18 cellular contexts compared by ENCODE assay signal in the genomic region with DNA sequence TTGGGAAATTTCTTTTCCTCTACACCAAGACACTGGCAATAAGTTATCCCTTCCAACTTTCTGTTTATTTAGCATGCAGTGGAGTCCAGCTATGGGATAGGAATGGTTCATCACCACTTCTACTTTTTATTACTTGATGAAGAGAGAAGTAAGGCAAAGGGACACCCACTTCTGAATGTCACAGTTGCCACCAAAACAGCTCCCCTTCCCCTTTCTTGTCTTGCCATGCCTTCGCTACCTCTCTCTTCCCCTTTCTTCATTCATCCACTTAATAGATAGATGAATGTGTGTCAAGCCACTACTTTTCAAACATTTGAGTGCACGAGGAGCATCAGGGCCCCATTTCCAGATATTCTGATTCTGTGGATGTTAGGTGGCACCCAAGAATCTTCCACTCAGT. TPM values are rescaled to one million over a fixed set of nuclear protein-coding genes. Genes with fewer than 3 reads are reported as not detected.
DNase-seq lines count a peak whose midpoint lies in the region; ATAC-seq, FAIRE-seq and TF ChIP-seq lines count a peak whose summit lies in the region.
"Had no signal": no experiment of that assay in that cellular context is flagged by ENCODE, and none has a peak within 500 bp of the region (broad histone marks: within the 10 kb centered on the region; RNA-seq: fewer than 3 reads in every experiment).

No MANE protein-coding gene starts in this region.

- H3K4me1 Mint-ChIP-seq in activated T-cell treated with anti-CD3 and anti-CD28 coated beads, Interleukin-2, amount 50 U/mL, for 72 hours (ENCODE audit: low read depth), result peaks cover 53% of the 10 kb centered on the region

- TF ChIP-seq EP300 in GM12878 (IDR thresholded peaks at IDR 0.05; ENCODE audit: borderline replicate concordance in 1 of 2, control insufficient read depth in 1 of 2, low read depth in 2 of 2, low read length in 2 of 2), result no peak

- POLR2A ChIA-PET in GM12878 (lab: Charles Lee), result no interaction called here

- H3K27me3 Mint-ChIP-seq in activated T-cell treated with anti-CD3 and anti-CD28 coated beads, Interleukin-2, amount 50 U/mL, for 72 hours (ENCODE audit: low read depth), result no peaks in the 10 kb centered on the region
- H3K27me3 Mint-ChIP-seq: CD8-positive, alpha-beta memory T cell had no signal

- H3K27me3 ChIP-seq in GM12878 (replicated peaks in 1 of 2; ENCODE audit: control insufficient read depth in 2 of 2, insufficient read depth in 2 of 2, low read length in 1 of 2) (no peaks in the 10 kb centered on the region), testis (no peaks in the 10 kb centered on the region)
- H3K27me3 ChIP-seq: Peyer's patch had no signal

- in situ Hi-C loops in GM12878 (cut with MboI), result no loop called here

- H3K4me3 Mint-ChIP-seq in activated T-cell treated with anti-CD3 and anti-CD28 coated beads, Interleukin-2, amount 50 U/mL, for 72 hours, result no peak overlapping the region
- H3K4me3 Mint-ChIP-seq: CD8-positive, alpha-beta memory T cell had no signal

- no peak overlapping the region for H3K4me3 ChIP-seq in GM12878
- no peak overlapping the region for H3K4me3 ChIP-seq in testis
- H3K4me3 ChIP-seq: Peyer's patch had no signal

- H3K9me3 ChIP-seq in GM12878 (replicated peaks; ENCODE audit: control insufficient read depth, insufficient read depth, low read length) (no peaks in the 10 kb centered on the region), testis (no peaks in the 10 kb centered on the region)
- H3K9me3 ChIP-seq: Peyer's patch had no signal

- BruUV-seq in GM12878 (replicated peaks; lab: Mats Ljungman, UMichigan), result no TSS peak

- TF ChIP-seq POLR2A in GM12878 (IDR thresholded peaks at IDR 0.05; ENCODE audit: low read depth, low read length) (no peak), testis (IDR thresholded peaks at IDR 0.05) (no peak)

- H4K20me1 ChIP-seq in GM12878 (ENCODE audit: control insufficient read depth, insufficient read depth), result no peaks in the 10 kb centered on the region

- no peak for ATAC-seq in activated T-cell treated with anti-CD3 and anti-CD28 coated beads, Interleukin-2, amount 50 U/mL, for 72 hours (replicated peaks in 1 of 2)
- ATAC-seq in GM12878 (no peak), HG02884 (IDR thresholded peaks at IDR 0.05; ENCODE audit: unreplicated experiment) (no peak), GM19452 (IDR thresholded peaks at IDR 0.05; ENCODE audit: unreplicated experiment) (no peak)
- ATAC-seq: SK-N-SH treated with all-trans-retinoic acid at 6 μM for 48 hours had no signal

- H3K27ac Mint-ChIP-seq in activated T-cell treated with anti-CD3 and anti-CD28 coated beads, Interleukin-2, amount 50 U/mL, for 72 hours, result peak overlapping the region; percentile 64

- no peak overlapping the region for H3K9ac ChIP-seq in GM12878 (ENCODE audit: control insufficient read depth, insufficient read depth, low read length)

- TF ChIP-seq RAD21 in GM12878 (IDR thresholded peaks at IDR 0.05; ENCODE audit: insufficient read depth, low read depth, low read length), result no peak

- H3K36me3 ChIP-seq in GM12878 (ENCODE audit: control insufficient read depth in 2 of 2, insufficient read depth in 2 of 2, low read length in 1 of 2) (no peaks in the 10 kb centered on the region; a peak in 1 of 4 replicates), testis (ENCODE audit: low read depth, missing control alignments) (no peaks in the 10 kb centered on the region)

- 53% methylated on average over 2 of the region's 2 CpGs for WGBS in GM12878 (ENCODE audit: insufficient coverage, insufficient replicate concordance, low lambda C conversion rate, missing lambda C conversion rate)
- 95 to 98% methylated on average over 2 of the region's 2 CpGs for WGBS in testis, 2 donors

- H3K27ac ChIP-seq in GM12878 (ENCODE audit: control insufficient read depth, insufficient read depth) (no peak overlapping the region), testis (no peak overlapping the region)

- no peak overlapping the region for H2AFZ ChIP-seq in GM12878 (ENCODE audit: control insufficient read depth, low read depth, low read length)

- DNase-seq in activated T-cell treated with anti-CD3 and anti-CD28 coated beads, Interleukin-2, amount 50 U/mL, for 72 hours, result no peak
- DNase-seq in activated T-cell treated with anti-CD3 and anti-CD28 coated beads, Interleukin-2, amount 50 U/mL, for 1 hour, result no peak
- DNase-seq in NOMO-1 treated with DMSO at 0.1 percent for 48 hours (lab: John Stamatoyannopoulos, UW; ENCODE audit: unreplicated experiment) (peak; percentile 77), GM12878 (ENCODE audit: low read depth, low spot score) (no peak), NCI-H446 (lab: John Stamatoyannopoulos, UW) (no peak), testis (no peak)
- DNase-seq: 8988T; CD8-positive, alpha-beta memory T cell; DMS 273 treated with DMSO at 0.1 percent for 48 hours; GDM1; H7; NCI-H1417; NCI-H187 treated with DMSO at 0.1 percent for 48 hours; Peyer's patch; Right ventricle myocardium superior had no signal

- H3K9me3 Mint-ChIP-seq in activated T-cell treated with anti-CD3 and anti-CD28 coated beads, Interleukin-2, amount 50 U/mL, for 72 hours, result no peaks in the 10 kb centered on the region
- H3K9me3 Mint-ChIP-seq: CD8-positive, alpha-beta memory T cell had no signal

- SMC1A ChIA-PET in GM12878 (lab: Charles Lee; ENCODE audit: uncharacterized antibody, unreplicated experiment), result interaction anchor here (0.7 to 2.0 kb wide), 6 partner anchors 20 to 79 kb away, joined by 3 to 5 read pairs (median 3); no protein-coding TSS in a partner anchor

- no peak for FAIRE-seq in GM12878 (lab: Jason Lieb, UNC)

- RAD21 ChIA-PET in GM12878 (lab: Charles Lee; ENCODE audit: unreplicated experiment), result interaction anchor here (1.2 to 2.3 kb wide), 3 partner anchors 17 to 32 kb away, joined by 4 to 13 read pairs (median 12); no protein-coding TSS in a partner anchor

- peaks cover 9% of the 10 kb centered on the region for H3K4me1 ChIP-seq in GM12878 (ENCODE audit: control insufficient read depth, insufficient read depth, low read length)
- no peaks in the 10 kb centered on the region for H3K4me1 ChIP-seq in testis
- H3K4me1 ChIP-seq: Peyer's patch had no signal

- H3K4me2 ChIP-seq in GM12878 (ENCODE audit: control insufficient read depth, insufficient read depth), result no peak overlapping the region

- H3K79me2 ChIP-seq in GM12878 (ENCODE audit: control insufficient read depth, insufficient read depth, low read length), result no peaks in the 10 kb centered on the region

- TF ChIP-seq CTCF in GM12878 (IDR thresholded peaks at IDR 0.05 in 2 of 3, conservative IDR thresholded peaks at IDR 0.05 in 1 of 3; ENCODE audit: control insufficient read depth in 2 of 3, extremely low read depth in 1 of 3, insufficient read depth in 1 of 3, low read depth in 3 of 3, low read length in 3 of 3), result no peak
- no peak for TF ChIP-seq CTCF in testis (IDR thresholded peaks at IDR 0.05)

- peaks cover 0 to 2% of the 10 kb centered on the region in 2 donors for H3K36me3 Mint-ChIP-seq in activated T-cell treated with anti-CD3 and anti-CD28 coated beads, Interleukin-2, amount 50 U/mL, for 72 hours (ENCODE audit: insufficient read depth in 2 of 2)

- CTCF ChIA-PET in GM12878 (lab: Yijun Ruan, JAX), result interaction anchor here (1.1 to 7.2 kb wide), 3 partner anchors 17 to 32 kb away, joined by 3 to 68 read pairs (median 20); no protein-coding TSS in a partner anchor

- intact Hi-C loops in GM12878 (cut with micrococcal nuclease; ENCODE audit: unreplicated experiment), result no loop called here
- intact Hi-C loops in testis (cut with DNase I; ENCODE audit: low total_unique reads), result no loop called here

TF ChIP-seq in GM12878, 131 proteins besides CTCF, POLR2A, EP300 and RAD21:
- TF ChIP-seq RELA (IDR thresholded peaks at IDR 0.05; ENCODE audit: borderline replicate concordance, partially characterized antibody), result no peak
- 0 out of 2 replicates have a peak, but pooled peaks have one; percentile 9 for TF ChIP-seq SPI1 (IDR thresholded peaks at IDR 0.05; ENCODE audit: borderline replicate concordance, insufficient read depth, low read depth, low read length)

RNA-seq across cellular contexts. Expression of gene KCTD18, which starts 59.6 kb away (rescaled TPM):
- 10 to 100 TPM; 17.0 to 23.5 TPM for total RNA-seq in activated T-cell treated with anti-CD3 and anti-CD28 coated beads, Interleukin-2, amount 50 U/mL, for 72 hours
- total RNA-seq in GM12878 (2013; cell fraction: nucleolus; rRNA removed), result 13.7 and 14.0 TPM in 2 replicates
- 14.9 and 19.3 TPM in 2 replicates for total RNA-seq in GM12878 (2014; rRNA removed)
- total RNA-seq in GM12878 (2014; rRNA removed; fragmentation: Illumina TruSeq; extraction: Trizol), result 16.3 and 16.9 TPM in 2 replicates
- total RNA-seq in GM12878 (2021), result 12.3 and 14.2 TPM in 2 replicates
- polyA plus RNA-seq in GM12878 (2011; ENCODE audit: low read depth), result 6.8 TPM
- polyA plus RNA-seq in GM12878 (2011; rRNA removed), result 8.7 and 10.3 TPM in 2 replicates
- polyA plus RNA-seq in GM12878 (2011; cell fraction: cytosol; rRNA removed), result 5.6 and 5.7 TPM in 2 replicates
- 9.7 and 10.0 TPM in 2 replicates for polyA plus RNA-seq in GM12878 (2011; cell fraction: nucleus; rRNA removed)
- 12.3 and 13.7 TPM in 2 replicates for polyA plus RNA-seq in GM12878 (2012)
- 12.7 and 16.8 TPM in 2 replicates for polyA plus RNA-seq in GM12878 (2014; fragmentation: Illumina TruSeq; extraction: Trizol)
- polyA plus RNA-seq in GM12878 (2014; fragmentation: Nextera tagmentation; extraction: Ambion mirVana), result 1 to 10 TPM; 1.4 to 3.7 TPM
- polyA plus RNA-seq in GM12878 (2014; rRNA removed), result 10.8 and 11.5 TPM in 2 replicates
- 10 to 100 TPM; 13.5 to 13.9 TPM for polyA plus RNA-seq in GM12878 (2016; fragmentation: Nextera tagmentation; extraction: Ambion mirVana)
- polyA minus RNA-seq in GM12878 (2011; rRNA and poly(A)+ RNA removed), result 3.6 and 3.7 TPM in 2 replicates
- polyA minus RNA-seq in GM12878 (2011; cell fraction: cytosol; rRNA and poly(A)+ RNA removed), result 2.8 and 5.2 TPM in 2 replicates
- 3.3 and 4.0 TPM in 2 replicates for polyA minus RNA-seq in GM12878 (2011; cell fraction: nucleus; rRNA and poly(A)+ RNA removed)
- total RNA-seq in testis, result 10 to 100 TPM; 21.4 to 27.1 TPM
- 16.9 TPM for polyA plus RNA-seq in testis (ENCODE audit: insufficient read depth, low read depth, low replicate concordance)
